In genomic region chr6:125268765-125269164, GRCh38 we compare ENCODE assay signal across 28 cellular contexts.
"Had no signal": no experiment of that assay in that cellular context is flagged by ENCODE, and none has a peak within 500 bp of the region (broad histone marks: within the 10 kb centered on the region; RNA-seq: fewer than 3 reads in every experiment).

No MANE protein-coding gene starts in this region.

- H3K27me3 ChIP-seq: brain microvascular endothelial cell, esophagus muscularis mucosa, gastroesophageal sphincter had no signal

- H3K27ac ChIP-seq: brain microvascular endothelial cell, coronary artery, esophagus muscularis mucosa, gastroesophageal sphincter had no signal

- DNase-seq: activated CD4-positive, alpha-beta memory T cell treated with anti-CD3 and anti-CD28 coated beads for 36 hours; activated CD4-positive, alpha-beta T cell treated with anti-CD3 and anti-CD28 coated beads for 36 hours; activated CD4-positive, alpha-beta T cell treated with anti-CD3 and anti-CD28 coated beads, Interleukin-2, amount 10 ng/mL, durations not matched to agents 24 days and 14 days; activated CD4-positive, CD25-positive, alpha-beta regulatory T cell; activated CD4-positive, CD25-positive, alpha-beta regulatory T cell treated with anti-CD3 and anti-CD28 coated beads, Interleukin-2, amount 50 U/mL, for 72 hours; activated CD8-positive, alpha-beta memory T cell treated with anti-CD3 and anti-CD28 coated beads, Interleukin-2, amount 10 ng/mL, durations not matched to agents 7 days and 5 days; activated CD8-positive, alpha-beta memory T cell treated with anti-CD3 and anti-CD28 coated beads, Interleukin-2, amount 50 U/mL, for 4 hours; activated CD8-positive, alpha-beta T cell treated with anti-CD3 and anti-CD28 coated beads, Interleukin-2, amount 10 ng/mL, durations not matched to agents 7 days and 5 days; activated gamma-delta T cell; activated naive CD4-positive, alpha-beta T cell; activated naive CD4-positive, alpha-beta T cell treated with anti-CD3 and anti-CD28 coated beads, Interleukin-2, amount 10 ng/mL, durations not matched to agents 7 days and 5 days; activated T-cell treated with anti-CD3 and anti-CD28 coated beads, Interleukin-2, amount 50 U/mL, for 1 hour; activated T-cell treated with anti-CD3 and anti-CD28 coated beads, Interleukin-2, amount 50 U/mL, for 48 hours; amniotic stem cell; anterior cingulate cortex; brain microvascular endothelial cell; effector CD4-positive, alpha-beta T cell; effector memory CD8-positive, alpha-beta T cell; erythroblast; foreskin melanocyte; T-helper 2 cell had no signal

- H3K4me3 ChIP-seq: coronary artery, esophagus muscularis mucosa, gastroesophageal sphincter had no signal

- H3K9me3 Mint-ChIP-seq: activated CD4-positive, alpha-beta memory T cell treated with anti-CD3 and anti-CD28 coated beads for 36 hours; activated CD4-positive, alpha-beta T cell treated with anti-CD3 and anti-CD28 coated beads, Interleukin-2, amount 10 ng/mL, durations not matched to agents 24 days and 14 days; activated naive CD4-positive, alpha-beta T cell treated with anti-CD3 and anti-CD28 coated beads, Interleukin-2, amount 10 ng/mL, durations not matched to agents 7 days and 5 days; activated T-helper 1 cell treated with anti-CD3 and anti-CD28 coated beads, Interleukin-12 subunit alpha, Interleukin-12 subunit beta, Interleukin-2, Interleukin-4 antibody, amounts not matched to agents 30 ng/mL and 10 ng/mL and 1 ng/mL, durations not matched to agents 14 hours and 24 hours and 36 hours; central memory CD8-positive, alpha-beta T cell; dendritic cell treated with granulocyte-macrophage colony-stimulating factor and Interleukin-4, amounts not matched to agents 40 ng/mL and 50 ng/mL, for 4 days; effector memory CD8-positive, alpha-beta T cell had no signal

- H3K4me3 Mint-ChIP-seq: activated CD4-positive, alpha-beta memory T cell treated with anti-CD3 and anti-CD28 coated beads for 36 hours; activated CD4-positive, alpha-beta T cell treated with anti-CD3 and anti-CD28 coated beads for 36 hours; activated CD4-positive, alpha-beta T cell treated with anti-CD3 and anti-CD28 coated beads, Interleukin-2, amount 10 ng/mL, durations not matched to agents 24 days and 14 days; activated CD8-positive, alpha-beta memory T cell treated with anti-CD3 and anti-CD28 coated beads, Interleukin-2, amount 10 ng/mL, durations not matched to agents 7 days and 5 days; activated CD8-positive, alpha-beta T cell treated with anti-CD3 and anti-CD28 coated beads, Interleukin-2, amount 10 ng/mL, durations not matched to agents 7 days and 5 days; activated naive CD4-positive, alpha-beta T cell treated with anti-CD3 and anti-CD28 coated beads, Interleukin-2, amount 10 ng/mL, durations not matched to agents 7 days and 5 days; activated naive CD8-positive, alpha-beta T cell; activated T-helper 1 cell treated with anti-CD3 and anti-CD28 coated beads, Interleukin-12 subunit alpha, Interleukin-12 subunit beta, Interleukin-2, Interleukin-4 antibody, amounts not matched to agents 30 ng/mL and 10 ng/mL and 1 ng/mL, durations not matched to agents 14 hours and 24 hours and 36 hours; central memory CD8-positive, alpha-beta T cell; dendritic cell treated with granulocyte-macrophage colony-stimulating factor and Interleukin-4, amounts not matched to agents 40 ng/mL and 50 ng/mL, for 4 days; effector memory CD8-positive, alpha-beta T cell had no signal

- H3K9me3 ChIP-seq: esophagus muscularis mucosa, gastroesophageal sphincter had no signal

- H3K4me1 Mint-ChIP-seq: activated CD4-positive, alpha-beta T cell treated with anti-CD3 and anti-CD28 coated beads for 36 hours; activated CD4-positive, alpha-beta T cell treated with anti-CD3 and anti-CD28 coated beads, Interleukin-2, amount 10 ng/mL, durations not matched to agents 24 days and 14 days; activated naive CD4-positive, alpha-beta T cell treated with anti-CD3 and anti-CD28 coated beads, Interleukin-2, amount 10 ng/mL, durations not matched to agents 7 days and 5 days; central memory CD8-positive, alpha-beta T cell had no signal

- ATAC-seq: activated CD4-positive, alpha-beta T cell treated with anti-CD3 and anti-CD28 coated beads for 36 hours; activated CD8-positive, alpha-beta memory T cell treated with anti-CD3 and anti-CD28 coated beads, Interleukin-2, amount 10 ng/mL, durations not matched to agents 7 days and 5 days; activated CD8-positive, alpha-beta T cell treated with anti-CD3 and anti-CD28 coated beads, Interleukin-2, amount 10 ng/mL, durations not matched to agents 7 days and 5 days; effector memory CD8-positive, alpha-beta T cell; gastroesophageal sphincter had no signal

- H3K27me3 Mint-ChIP-seq: activated CD4-positive, alpha-beta memory T cell treated with anti-CD3 and anti-CD28 coated beads for 36 hours; activated CD4-positive, alpha-beta T cell treated with anti-CD3 and anti-CD28 coated beads for 36 hours; activated CD4-positive, alpha-beta T cell treated with anti-CD3 and anti-CD28 coated beads, Interleukin-2, amount 10 ng/mL, durations not matched to agents 24 days and 14 days; activated CD8-positive, alpha-beta memory T cell treated with anti-CD3 and anti-CD28 coated beads, Interleukin-2, amount 10 ng/mL, durations not matched to agents 7 days and 5 days; activated naive CD4-positive, alpha-beta T cell treated with anti-CD3 and anti-CD28 coated beads, Interleukin-2, amount 10 ng/mL, durations not matched to agents 7 days and 5 days; activated naive CD8-positive, alpha-beta T cell; central memory CD8-positive, alpha-beta T cell; dendritic cell treated with granulocyte-macrophage colony-stimulating factor and Interleukin-4, amounts not matched to agents 40 ng/mL and 50 ng/mL, for 4 days; effector memory CD8-positive, alpha-beta T cell had no signal

- H3K27ac Mint-ChIP-seq: activated CD4-positive, alpha-beta memory T cell treated with anti-CD3 and anti-CD28 coated beads for 36 hours; activated CD4-positive, alpha-beta T cell treated with anti-CD3 and anti-CD28 coated beads for 36 hours; activated CD4-positive, alpha-beta T cell treated with anti-CD3 and anti-CD28 coated beads, Interleukin-2, amount 10 ng/mL, durations not matched to agents 24 days and 14 days; activated CD8-positive, alpha-beta memory T cell treated with anti-CD3 and anti-CD28 coated beads, Interleukin-2, amount 10 ng/mL, durations not matched to agents 7 days and 5 days; activated CD8-positive, alpha-beta T cell treated with anti-CD3 and anti-CD28 coated beads, Interleukin-2, amount 10 ng/mL, durations not matched to agents 7 days and 5 days; activated naive CD4-positive, alpha-beta T cell treated with anti-CD3 and anti-CD28 coated beads, Interleukin-2, amount 10 ng/mL, durations not matched to agents 7 days and 5 days; activated naive CD8-positive, alpha-beta T cell; activated T-helper 1 cell treated with anti-CD3 and anti-CD28 coated beads, Interleukin-12 subunit alpha, Interleukin-12 subunit beta, Interleukin-2, Interleukin-4 antibody, amounts not matched to agents 30 ng/mL and 10 ng/mL and 1 ng/mL, durations not matched to agents 14 hours and 24 hours and 36 hours; dendritic cell treated with granulocyte-macrophage colony-stimulating factor and Interleukin-4, amounts not matched to agents 40 ng/mL and 50 ng/mL, for 4 days; effector memory CD8-positive, alpha-beta T cell had no signal

- H3K4me1 ChIP-seq: esophagus muscularis mucosa, gastroesophageal sphincter had no signal
